37 cellular contexts compared by ENCODE assay signal in genomic region chr5:137410234-137411010, GRCh38.
"Had no signal": no experiment of that assay in that cellular context is flagged by ENCODE, and none has a peak within 500 bp of the region (broad histone marks: within the 10 kb centered on the region; RNA-seq: fewer than 3 reads in every experiment).

No MANE protein-coding gene starts in this region.

- H3K36me3 Mint-ChIP-seq: activated naive CD4-positive, alpha-beta T cell treated with anti-CD3 and anti-CD28 coated beads, Interleukin-2, amount 10 ng/mL, durations not matched to agents 7 days and 5 days; activated naive CD4-positive, alpha-beta T cell treated with anti-CD3 and anti-CD28 coated beads, Interleukin-2, amount 50 U/mL, for 24 hours; activated naive CD4-positive, alpha-beta T cell treated with anti-CD3 and anti-CD28 coated beads, Interleukin-2, amount 50 U/mL, for 72 hours; activated naive CD8-positive, alpha-beta T cell; activated naive CD8-positive, alpha-beta T cell treated with anti-CD3 and anti-CD28 coated beads for 36 hours; activated naive CD8-positive, alpha-beta T cell treated with anti-CD3 and anti-CD28 coated beads, Interleukin-2, amount 10 ng/mL, durations not matched to agents 7 days and 5 days; brain had no signal

- H3K4me3 ChIP-seq: adrenal gland, ascending aorta, body of pancreas, breast epithelium, cardiac muscle cell had no signal

- ATAC-seq: activated naive CD4-positive, alpha-beta T cell treated with anti-CD3 and anti-CD28 coated beads, Interleukin-2, amount 50 U/mL, for 72 hours; activated naive CD8-positive, alpha-beta T cell treated with anti-CD3 and anti-CD28 coated beads, Interleukin-2, amount 50 U/mL, for 24 hours; activated T-cell treated with anti-CD3 and anti-CD28 coated beads, Interleukin-2, amount 50 U/mL, for 72 hours; activated T-helper 17 cell treated with anti-CD3 and anti-CD28 coated beads, Interleukin-2, amount 50 U/mL, for 72 hours; body of pancreas had no signal

- H3K4me1 ChIP-seq: adrenal gland, body of pancreas, breast epithelium had no signal

- H3K9me3 Mint-ChIP-seq: activated naive CD4-positive, alpha-beta T cell treated with anti-CD3 and anti-CD28 coated beads, Interleukin-2, amount 10 ng/mL, durations not matched to agents 7 days and 5 days; activated naive CD8-positive, alpha-beta T cell treated with anti-CD3 and anti-CD28 coated beads for 36 hours; activated naive CD8-positive, alpha-beta T cell treated with anti-CD3 and anti-CD28 coated beads, Interleukin-2, amount 10 ng/mL, durations not matched to agents 7 days and 5 days; activated T-cell treated with anti-CD3 and anti-CD28 coated beads, Interleukin-2, amount 50 U/mL, for 72 hours; activated T-helper 1 cell treated with anti-CD3 and anti-CD28 coated beads, Interleukin-12 subunit alpha, Interleukin-12 subunit beta, Interleukin-2, Interleukin-4 antibody, amounts not matched to agents 30 ng/mL and 10 ng/mL and 1 ng/mL, durations not matched to agents 14 hours and 24 hours and 36 hours; activated T-helper 17 cell treated with anti-CD3 and anti-CD28 coated beads, Interleukin-2, amount 50 U/mL, for 72 hours; activated T-helper 2 cell treated with anti-CD3 and anti-CD28 coated beads, Interferon-gamma antibody, Interleukin-2, Interleukin-4, amounts not matched to agents 10 μg/mL and 5 μg/mL and 100 μg/mL, durations not matched to agents 14 hours and 24 hours and 36 hours; central memory CD8-positive, alpha-beta T cell had no signal

- H3K27me3 ChIP-seq: adrenal gland, ascending aorta, body of pancreas, brain microvascular endothelial cell, breast epithelium, cardiac muscle cell had no signal

- H3K27me3 Mint-ChIP-seq: activated naive CD4-positive, alpha-beta T cell treated with anti-CD3 and anti-CD28 coated beads, Interleukin-2, amount 10 ng/mL, durations not matched to agents 7 days and 5 days; activated naive CD8-positive, alpha-beta T cell treated with anti-CD3 and anti-CD28 coated beads for 36 hours; activated T-helper 17 cell treated with anti-CD3 and anti-CD28 coated beads, Interleukin-2, amount 50 U/mL, for 72 hours had no signal

- H3K27ac ChIP-seq: adrenal gland, ascending aorta, body of pancreas, brain microvascular endothelial cell, breast epithelium, cardiac muscle cell had no signal

- H3K4me3 Mint-ChIP-seq: activated naive CD4-positive, alpha-beta T cell treated with anti-CD3 and anti-CD28 coated beads for 36 hours; activated naive CD4-positive, alpha-beta T cell treated with anti-CD3 and anti-CD28 coated beads, Interleukin-2, amount 10 ng/mL, durations not matched to agents 7 days and 5 days; activated naive CD4-positive, alpha-beta T cell treated with anti-CD3 and anti-CD28 coated beads, Interleukin-2, amount 50 U/mL, for 24 hours; activated naive CD8-positive, alpha-beta T cell; activated naive CD8-positive, alpha-beta T cell treated with anti-CD3 and anti-CD28 coated beads for 36 hours; activated naive CD8-positive, alpha-beta T cell treated with anti-CD3 and anti-CD28 coated beads, Interleukin-2, amount 10 ng/mL, durations not matched to agents 7 days and 5 days; activated naive CD8-positive, alpha-beta T cell treated with anti-CD3 and anti-CD28 coated beads, Interleukin-2, amount 50 U/mL, for 24 hours; activated T-cell treated with anti-CD3 and anti-CD28 coated beads, Interleukin-2, amount 50 U/mL, for 24 hours; activated T-cell treated with anti-CD3 and anti-CD28 coated beads, Interleukin-2, amount 50 U/mL, for 72 hours; activated T-helper 1 cell treated with anti-CD3 and anti-CD28 coated beads, Interleukin-12 subunit alpha, Interleukin-12 subunit beta, Interleukin-2, Interleukin-4 antibody, amounts not matched to agents 30 ng/mL and 10 ng/mL and 1 ng/mL, durations not matched to agents 14 hours and 24 hours and 36 hours; activated T-helper 17 cell treated with anti-CD3 and anti-CD28 coated beads, Interleukin-2, amount 50 U/mL, for 72 hours; brain; central memory CD8-positive, alpha-beta T cell had no signal

- DNase-seq: activated effector memory CD4-positive, alpha-beta T cell treated with anti-CD3 and anti-CD28 coated beads, Interleukin-2, amount 50 U/mL, for 16 hours; activated effector memory CD4-positive, alpha-beta T cell treated with Interleukin-2 at 50 U/mL for 16 hours; activated gamma-delta T cell; activated gamma-delta T cell treated with Interleukin-2 at 50 U/mL for 16 hours; activated naive CD4-positive, alpha-beta T cell; activated naive CD4-positive, alpha-beta T cell treated with anti-CD3 and anti-CD28 coated beads for 36 hours; activated naive CD4-positive, alpha-beta T cell treated with anti-CD3 and anti-CD28 coated beads, Interleukin-2, amount 10 ng/mL, durations not matched to agents 7 days and 5 days; activated naive CD4-positive, alpha-beta T cell treated with anti-CD3 and anti-CD28 coated beads, Interleukin-2, amount 50 U/mL, for 16 hours; activated naive CD4-positive, alpha-beta T cell treated with Interleukin-2 at 50 U/mL for 16 hours; activated naive CD8-positive, alpha-beta T cell treated with anti-CD3 and anti-CD28 coated beads for 36 hours; activated naive CD8-positive, alpha-beta T cell treated with anti-CD3 and anti-CD28 coated beads, Interleukin-2, amount 10 ng/mL, durations not matched to agents 7 days and 5 days; activated naive CD8-positive, alpha-beta T cell treated with anti-CD3 and anti-CD28 coated beads, Interleukin-2, amount 50 U/mL, for 24 hours; activated T-cell treated with anti-CD3 and anti-CD28 coated beads, Interleukin-2, amount 50 U/mL, for 1 hour; activated T-cell treated with anti-CD3 and anti-CD28 coated beads, Interleukin-2, amount 50 U/mL, for 24 hours; activated T-cell treated with anti-CD3 and anti-CD28 coated beads, Interleukin-2, amount 50 U/mL, for 48 hours; activated T-cell treated with anti-CD3 and anti-CD28 coated beads, Interleukin-2, amount 50 U/mL, for 72 hours; adrenal gland; amniotic stem cell; amygdala; anterior cingulate cortex; aorta; body of pancreas; brain microvascular endothelial cell; caudate nucleus; central memory CD4-positive, alpha-beta T cell; cerebellar nuclear complex had no signal

- H3K9me3 ChIP-seq: adrenal gland, ascending aorta, body of pancreas had no signal

- H3K4me1 Mint-ChIP-seq: activated naive CD4-positive, alpha-beta T cell treated with anti-CD3 and anti-CD28 coated beads, Interleukin-2, amount 10 ng/mL, durations not matched to agents 7 days and 5 days; activated naive CD4-positive, alpha-beta T cell treated with anti-CD3 and anti-CD28 coated beads, Interleukin-2, amount 50 U/mL, for 24 hours; activated naive CD8-positive, alpha-beta T cell treated with anti-CD3 and anti-CD28 coated beads for 36 hours; activated naive CD8-positive, alpha-beta T cell treated with anti-CD3 and anti-CD28 coated beads, Interleukin-2, amount 10 ng/mL, durations not matched to agents 7 days and 5 days; activated naive CD8-positive, alpha-beta T cell treated with anti-CD3 and anti-CD28 coated beads, Interleukin-2, amount 50 U/mL, for 24 hours; activated T-helper 17 cell treated with anti-CD3 and anti-CD28 coated beads, Interleukin-2, amount 50 U/mL, for 72 hours; central memory CD8-positive, alpha-beta T cell had no signal

- H3K36me3 ChIP-seq: adrenal gland, ascending aorta, brain microvascular endothelial cell, breast epithelium, cardiac muscle cell had no signal
